11 cellular contexts compared by ENCODE assay signal in the genomic region with DNA sequence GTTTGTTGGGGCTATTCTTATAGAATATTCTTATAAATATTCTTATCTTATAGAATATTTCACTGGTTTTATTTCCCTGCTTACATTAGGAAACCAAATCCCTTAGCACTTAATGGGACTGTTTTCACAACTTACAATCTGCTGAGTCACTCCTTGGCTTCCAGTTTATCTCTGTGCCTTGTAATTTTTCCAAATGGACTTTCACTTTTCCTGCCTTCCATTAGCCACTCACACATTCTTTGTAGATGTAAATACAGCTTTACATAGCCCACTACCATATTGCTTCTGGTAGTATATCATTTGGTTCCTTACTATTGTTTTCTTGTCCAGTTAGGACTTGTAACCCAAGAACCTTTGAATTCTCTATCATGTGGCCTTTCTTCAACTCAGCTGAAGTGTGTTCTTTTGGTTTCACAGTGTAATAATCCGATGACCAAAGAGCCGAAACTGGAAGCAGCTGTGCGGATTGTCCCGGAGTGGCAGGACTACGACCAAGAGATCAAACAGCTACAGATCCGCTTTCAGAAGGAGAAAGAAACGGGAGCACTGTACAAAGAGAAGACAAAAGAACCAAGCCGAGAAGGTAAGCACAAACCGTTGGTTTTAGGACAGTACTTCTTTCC.
DNase-seq lines count a peak whose midpoint lies in the region; ATAC-seq, FAIRE-seq and TF ChIP-seq lines count a peak whose summit lies in the region.
"Had no signal": no experiment of that assay in that cellular context is flagged by ENCODE, and none has a peak within 500 bp of the region (broad histone marks: within the 10 kb centered on the region; RNA-seq: fewer than 3 reads in every experiment).

No MANE protein-coding gene starts in this region.

- H4K12ac ChIP-seq in trophoblast cell (ENCODE audit: low read depth, low read length), result no peak overlapping the region

- peak overlapping the region; percentile 58 for H4K8ac ChIP-seq in trophoblast cell (ENCODE audit: low read depth, low read length)

- peaks cover 2% of the 10 kb centered on the region for H3K9me3 ChIP-seq in trophoblast cell (ENCODE audit: insufficient read depth, low read depth, low read length)
- H3K9me3 ChIP-seq: upper lobe of right lung had no signal

- H2BK5ac ChIP-seq in trophoblast cell (ENCODE audit: low read depth, low read length, poor library complexity), result no peak overlapping the region

- no peak overlapping the region for H3K27ac ChIP-seq in trophoblast cell (ENCODE audit: low read depth, low read length)
- H3K27ac ChIP-seq: upper lobe of right lung had no signal

- no peak for TF ChIP-seq CTCF in lower leg skin (IDR thresholded peaks at IDR 0.05)

- H3K23ac ChIP-seq in trophoblast cell (ENCODE audit: low read length), result no peak overlapping the region

- DNase-seq in GM04503 (ENCODE audit: low read depth), result peak; percentile 40
- peak; percentile 76 for DNase-seq in RPMI7951 (ENCODE audit: low read depth)
- no peak for DNase-seq in frontal cortex (ENCODE audit: low spot score in 2 of 2)
- DNase-seq in trophoblast cell, result peak in 1 of 2 donors; percentile 15
- DNase-seq in lower leg skin (ENCODE audit: low spot score in 2 of 2), result no peak
- DNase-seq in mesenteric fat pad (ENCODE audit: low spot score), result no peak
- DNase-seq: stimulated activated CD4-positive, alpha-beta T cell treated with anti-CD3 and anti-CD28 coated beads, Interleukin-1b, Interleukin-23, amount 100 ng/mL, for 48 hours; upper lobe of right lung had no signal

- H3K18ac ChIP-seq in trophoblast cell (ENCODE audit: low read length), result no peak overlapping the region

- FAIRE-seq in frontal cortex (lab: Jason Lieb, UNC), result peak; percentile 15
- FAIRE-seq: islet of Langerhans had no signal

- no peak overlapping the region for H3K4ac ChIP-seq in trophoblast cell (ENCODE audit: low read depth, low read length)

- H3K9ac ChIP-seq in trophoblast cell (ENCODE audit: low read length), result no peak overlapping the region

- no peaks in the 10 kb centered on the region for H3K79me2 ChIP-seq in trophoblast cell (ENCODE audit: control insufficient read depth, insufficient read depth, low read length, poor library complexity)

- H3K79me1 ChIP-seq in trophoblast cell (ENCODE audit: low read length), result no peaks in the 10 kb centered on the region

- H2BK12ac ChIP-seq in trophoblast cell (ENCODE audit: low read length), result peak overlapping the region; percentile 30

- intact Hi-C loops in lower leg skin (cut with DNase I; ENCODE audit: low total_unique reads), result no loop called here

- ATAC-seq in HG03521 (IDR thresholded peaks at IDR 0.05; ENCODE audit: unreplicated experiment), result no peak
- no peak for ATAC-seq in GM21447 (IDR thresholded peaks at IDR 0.05; ENCODE audit: unreplicated experiment)
- ATAC-seq: upper lobe of right lung had no signal

- no peak for TF ChIP-seq POLR2A in lower leg skin (IDR thresholded peaks at IDR 0.05)

- no CpG with 5 or more reads among the region's 9 CpGs for WGBS in trophoblast cell (ENCODE audit: extremely low coverage, insufficient coverage, insufficient read length)
- WGBS in lower leg skin, 2 donors, result 91% methylated on average over 9 of the region's 9 CpGs

- no peak overlapping the region for H2AK5ac ChIP-seq in trophoblast cell (ENCODE audit: low read length)

- H3K27me3 ChIP-seq in trophoblast cell (ENCODE audit: insufficient read depth, low read length), result no peaks in the 10 kb centered on the region
- H3K27me3 ChIP-seq: upper lobe of right lung had no signal

- H3K4me1 ChIP-seq in trophoblast cell (ENCODE audit: control insufficient read depth in 1 of 2, insufficient read depth in 2 of 2, low read length in 2 of 2), result no peaks in the 10 kb centered on the region
- H3K4me1 ChIP-seq: upper lobe of right lung had no signal

- peaks cover 20 to 32% of the 10 kb centered on the region in 2 experiments for H3K36me3 ChIP-seq in trophoblast cell (ENCODE audit: control insufficient read depth in 1 of 2, insufficient read depth in 2 of 2, low read length in 2 of 2)

- no peak overlapping the region for H3K4me3 ChIP-seq in trophoblast cell (ENCODE audit: low read depth, low read length)
- no peak overlapping the region for H3K4me3 ChIP-seq in lower leg skin (ENCODE audit: low read depth, poor library complexity, severe bottlenecking)
- H3K4me3 ChIP-seq: upper lobe of right lung had no signal

- H3K4me2 ChIP-seq in trophoblast cell (ENCODE audit: low read length), result no peak overlapping the region

- H3K14ac ChIP-seq in trophoblast cell (ENCODE audit: low read length), result no peak overlapping the region

- H4K91ac ChIP-seq in trophoblast cell (ENCODE audit: low read depth, low read length), result no peak overlapping the region

- H2BK120ac ChIP-seq in trophoblast cell (ENCODE audit: insufficient read depth, low read length, poor library complexity), result no peak overlapping the region

- no peak overlapping the region for H2AFZ ChIP-seq in trophoblast cell (ENCODE audit: insufficient read depth, low read length, poor library complexity)

Comparison
In these comparisons a context has a peak if more than half of its experiments do, and no peak if none do; other contexts are left out.
1. DNase-seq: peak in GM04503 (single experiment) and RPMI7951 (single experiment); none in frontal cortex (0 of 2), lower leg skin (0 of 2) and mesenteric fat pad (single experiment).